8 cellular contexts compared by ENCODE assay signal in the genomic region with DNA sequence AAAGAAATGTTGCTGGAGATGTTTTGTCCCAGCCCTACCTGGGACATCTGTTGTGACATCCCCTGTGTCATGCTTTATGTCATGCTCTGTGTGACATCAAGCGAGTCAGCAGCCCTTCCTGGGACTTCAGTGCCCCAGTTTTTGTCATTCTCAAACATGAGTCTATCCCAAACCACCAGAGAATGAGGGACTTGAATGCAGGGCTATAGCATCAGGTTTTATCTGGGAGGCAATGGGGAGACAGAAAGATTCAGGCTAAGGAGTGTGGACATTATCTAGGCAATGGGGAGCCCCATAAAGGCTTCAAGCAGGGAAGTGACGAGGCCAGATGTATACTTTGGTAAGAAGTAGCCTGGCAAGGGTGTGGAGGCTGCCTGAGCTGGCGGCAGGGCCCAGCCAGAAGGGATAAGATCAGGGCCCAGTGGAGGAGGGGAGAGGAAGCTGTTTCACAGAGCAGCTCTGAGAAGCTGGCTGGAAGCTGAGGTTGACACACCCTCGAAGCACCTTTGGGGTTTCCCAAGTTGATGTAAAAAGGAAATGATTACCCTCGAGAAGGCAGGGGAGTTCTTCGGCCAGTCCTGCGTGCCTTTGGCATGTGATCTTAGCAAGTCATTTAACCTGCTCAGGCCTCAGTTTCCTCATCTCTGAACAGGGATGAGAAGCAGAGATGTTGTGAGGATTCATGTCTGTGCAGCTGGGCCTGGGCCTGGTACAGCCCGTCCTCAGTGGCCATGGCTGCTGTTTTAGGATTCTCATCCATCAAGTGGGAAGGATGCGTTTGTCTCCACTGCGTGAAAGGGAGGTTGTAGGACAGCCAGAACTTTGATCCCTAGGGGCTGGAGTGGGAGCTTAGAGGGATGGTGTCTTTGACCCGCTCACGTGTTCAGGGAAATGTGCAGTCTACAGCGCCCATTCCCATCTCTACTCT. TPM values are rescaled to one million over a fixed set of nuclear protein-coding genes. Genes with fewer than 3 reads are reported as not detected.
A peak's percentile ranks its signal among the peaks of the same experiment; 100 is the strongest.
DNase-seq lines count a peak whose midpoint lies in the region; ATAC-seq and TF ChIP-seq lines count a peak whose summit lies in the region.

No MANE protein-coding gene starts in this region.

- no peak for TF ChIP-seq CTCF in fibroblast of pulmonary artery (IDR thresholded peaks at IDR 0.05; ENCODE audit: low read length, missing control alignments)

- ATAC-seq in GM21717 (IDR thresholded peaks at IDR 0.05; ENCODE audit: unreplicated experiment) = peak; percentile 73

- no peak overlapping the region for H3K4me3 ChIP-seq in fibroblast of pulmonary artery (replicated peaks; ENCODE audit: low read depth, low read length)

- peak; percentile 13 for DNase-seq in GDM1 (lab: John Stamatoyannopoulos, UW)
- DNase-seq in M059J (ENCODE audit: low read depth) = peak; percentile 74
- peak; percentile 68 for DNase-seq in activated CD8-positive, alpha-beta memory T cell treated with anti-CD3 and anti-CD28 coated beads, Interleukin-2, amount 50 U/mL, for 4 hours
- peak; percentile 80 for DNase-seq in fibroblast of pulmonary artery (ENCODE audit: low read depth)
- DNase-seq in stimulated activated CD4-positive, alpha-beta T cell treated with anti-CD3 and anti-CD28 coated beads, Interleukin-2, amount 100 ng/mL, for 24 hours = peak; percentile 67 to 70
- DNase-seq in NCI-H446 (lab: John Stamatoyannopoulos, UW) = no peak
- DNase-seq in NCI-H1694 (lab: John Stamatoyannopoulos, UW) = no peak

RNA-seq across cellular contexts. Expression of gene IRAK2, which starts 34.3 kb away (rescaled TPM):
- total RNA-seq in M059J (2014; rRNA removed; shearing (Covaris generic)) = 7.6 and 8.2 TPM in 2 replicates

RNA-seq across cellular contexts. Expression of gene TATDN2, which starts 49.2 kb away (rescaled TPM):
- total RNA-seq in M059J (2014; rRNA removed; shearing (Covaris generic)) = 13.4 and 14.4 TPM in 2 replicates

RNA-seq across cellular contexts. Expression of gene VHL, which starts 57.4 kb away (rescaled TPM):
- 18.5 and 28.9 TPM in 2 replicates for total RNA-seq in M059J (2014; rRNA removed; shearing (Covaris generic))

Comparison
In these comparisons a context has a peak if more than half of its experiments do, and no peak if none do; other contexts are left out.
1. DNase-seq: peak in GDM1 (single experiment), M059J (single experiment), activated CD8-positive, alpha-beta memory T cell treated with anti-CD3 and anti-CD28 coated beads, Interleukin-2, amount 50 U/mL, for 4 hours (single experiment), fibroblast of pulmonary artery (single experiment) and stimulated activated CD4-positive, alpha-beta T cell treated with anti-CD3 and anti-CD28 coated beads, Interleukin-2, amount 100 ng/mL, for 24 hours (2 of 2); none in NCI-H446 (0 of 2) and NCI-H1694 (single experiment).